In the genomic region with DNA sequence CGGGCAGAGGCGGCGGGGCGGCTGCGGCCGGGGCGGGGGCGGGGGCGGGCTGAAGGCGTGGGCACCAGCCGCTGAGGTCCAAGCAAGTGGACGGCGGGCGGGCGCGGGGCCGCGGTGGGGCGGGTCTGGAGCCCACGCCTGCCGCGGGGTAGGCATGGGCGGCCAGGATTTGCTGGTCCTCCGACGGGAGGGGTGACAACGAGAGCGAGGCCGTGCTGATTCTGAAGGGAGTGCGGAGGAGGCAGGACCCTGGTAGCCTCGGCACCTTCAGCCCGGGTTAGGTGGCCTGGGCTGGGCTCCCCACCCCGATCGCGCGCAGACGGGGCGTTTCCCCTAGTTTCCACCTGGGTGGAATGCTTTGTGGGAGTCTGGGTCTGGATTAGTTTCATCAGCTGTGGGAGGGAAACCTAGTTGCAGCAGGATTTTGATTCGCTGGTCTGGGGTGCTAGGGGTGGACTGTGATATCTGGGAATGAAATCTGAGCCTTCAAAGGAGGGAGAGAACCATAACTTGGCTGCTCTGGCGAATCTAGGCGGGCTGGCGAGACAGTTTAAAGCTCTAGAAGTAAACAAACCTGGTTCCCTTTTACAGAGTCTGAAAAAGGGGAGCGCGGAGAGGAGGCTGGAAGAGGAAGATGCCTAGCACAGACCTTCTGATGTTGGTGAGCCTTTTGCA, we compare ENCODE assay signal across 1 cellular context.
TF ChIP-seq lines count a peak whose summit lies in the region.

No MANE protein-coding gene starts in this region.

TF ChIP-seq in HepG2, 621 proteins besides CTCF, POLR2A, EP300 and RAD21 (continued from another document and continues in another):
- no peak for TF ChIP-seq ZNF646 (CRISPR knock-in tag; IDR thresholded peaks at IDR 0.05)
- no peak for TF ChIP-seq GTF2F1 (IDR thresholded peaks at IDR 0.05; ENCODE audit: low read length)
- TF ChIP-seq ZNF280D (CRISPR knock-in tag; IDR thresholded peaks at IDR 0.05): no peak
- TF ChIP-seq CEBPG (CRISPR knock-in tag; IDR thresholded peaks at IDR 0.05): 0 out of 2 replicates have a peak, but pooled peaks have one; percentile 14
- no peak for TF ChIP-seq ISX (CRISPR knock-in tag; conservative IDR thresholded peaks at IDR 0.05)
- no peak for TF ChIP-seq ARNTL (CRISPR knock-in tag; IDR thresholded peaks at IDR 0.05)
- TF ChIP-seq ZEB1 (IDR thresholded peaks at IDR 0.05; ENCODE audit: insufficient replicate concordance, low read depth): peak; percentile 34
- no peak for TF ChIP-seq ZBTB3 (CRISPR knock-in tag; IDR thresholded peaks at IDR 0.05; ENCODE audit: borderline replicate concordance, low read depth)
- TF ChIP-seq CBFB (CRISPR knock-in tag; IDR thresholded peaks at IDR 0.05): no peak
- TF ChIP-seq SAP130 (CRISPR knock-in tag; IDR thresholded peaks at IDR 0.05; ENCODE audit: low read depth): peak; percentile 52; the same call in 1 of the 2 replicates
- TF ChIP-seq HMGA1 (CRISPR knock-in tag; conservative IDR thresholded peaks at IDR 0.05): no peak
- TF ChIP-seq RERE (CRISPR knock-in tag; IDR thresholded peaks at IDR 0.05; ENCODE audit: low read depth): no peak
- no peak for TF ChIP-seq TCF7L2 (IDR thresholded peaks at IDR 0.05; ENCODE audit: low read depth, low read length)
- TF ChIP-seq ZNF136 (CRISPR knock-in tag; IDR thresholded peaks at IDR 0.05; ENCODE audit: low read depth): no peak
- TF ChIP-seq, protein P1, sequence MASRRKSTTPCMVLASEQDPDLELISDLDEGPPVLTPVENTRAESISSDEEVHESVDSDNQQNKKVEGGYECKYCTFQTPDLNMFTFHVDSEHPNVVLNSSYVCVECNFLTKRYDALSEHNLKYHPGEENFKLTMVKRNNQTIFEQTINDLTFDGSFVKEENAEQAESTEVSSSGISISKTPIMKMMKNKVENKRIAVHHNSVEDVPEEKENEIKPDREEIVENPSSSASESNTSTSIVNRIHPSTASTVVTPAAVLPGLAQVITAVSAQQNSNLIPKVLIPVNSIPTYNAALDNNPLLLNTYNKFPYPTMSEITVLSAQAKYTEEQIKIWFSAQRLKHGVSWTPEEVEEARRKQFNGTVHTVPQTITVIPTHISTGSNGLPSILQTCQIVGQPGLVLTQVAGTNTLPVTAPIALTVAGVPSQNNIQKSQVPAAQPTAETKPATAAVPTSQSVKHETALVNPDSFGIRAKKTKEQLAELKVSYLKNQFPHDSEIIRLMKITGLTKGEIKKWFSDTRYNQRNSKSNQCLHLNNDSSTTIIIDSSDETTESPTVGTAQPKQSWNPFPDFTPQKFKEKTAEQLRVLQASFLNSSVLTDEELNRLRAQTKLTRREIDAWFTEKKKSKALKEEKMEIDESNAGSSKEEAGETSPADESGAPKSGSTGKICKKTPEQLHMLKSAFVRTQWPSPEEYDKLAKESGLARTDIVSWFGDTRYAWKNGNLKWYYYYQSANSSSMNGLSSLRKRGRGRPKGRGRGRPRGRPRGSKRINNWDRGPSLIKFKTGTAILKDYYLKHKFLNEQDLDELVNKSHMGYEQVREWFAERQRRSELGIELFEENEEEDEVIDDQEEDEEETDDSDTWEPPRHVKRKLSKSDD (CRISPR knock-in tag; IDR thresholded peaks at IDR 0.05; ENCODE audit: low read depth): peak; percentile 59; the same call in 1 of the 2 replicates
- no peak for TF ChIP-seq KLF9 (CRISPR knock-in tag; IDR thresholded peaks at IDR 0.05; ENCODE audit: low read depth)
- no peak for TF ChIP-seq ZSCAN29 (CRISPR knock-in tag; conservative IDR thresholded peaks at IDR 0.05)
- peak; percentile 77 for TF ChIP-seq SIX4 (CRISPR knock-in tag; IDR thresholded peaks at IDR 0.05)
- no peak for TF ChIP-seq MBD4 (IDR thresholded peaks at IDR 0.05; ENCODE audit: borderline replicate concordance, low read length)
- TF ChIP-seq, protein P2, sequence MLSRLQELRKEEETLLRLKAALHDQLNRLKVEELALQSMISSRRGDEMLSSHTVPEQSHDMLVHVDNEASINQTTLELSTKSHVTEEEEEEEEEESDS (CRISPR knock-in tag; IDR thresholded peaks at IDR 0.05; ENCODE audit: borderline replicate concordance): no peak
- TF ChIP-seq, protein P3, sequence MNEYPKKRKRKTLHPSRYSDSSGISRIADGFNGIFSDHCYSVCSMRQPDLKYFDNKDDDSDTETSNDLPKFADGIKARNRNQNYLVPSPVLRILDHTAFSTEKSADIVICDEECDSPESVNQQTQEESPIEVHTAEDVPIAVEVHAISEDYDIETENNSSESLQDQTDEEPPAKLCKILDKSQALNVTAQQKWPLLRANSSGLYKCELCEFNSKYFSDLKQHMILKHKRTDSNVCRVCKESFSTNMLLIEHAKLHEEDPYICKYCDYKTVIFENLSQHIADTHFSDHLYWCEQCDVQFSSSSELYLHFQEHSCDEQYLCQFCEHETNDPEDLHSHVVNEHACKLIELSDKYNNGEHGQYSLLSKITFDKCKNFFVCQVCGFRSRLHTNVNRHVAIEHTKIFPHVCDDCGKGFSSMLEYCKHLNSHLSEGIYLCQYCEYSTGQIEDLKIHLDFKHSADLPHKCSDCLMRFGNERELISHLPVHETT (CRISPR knock-in tag; conservative IDR thresholded peaks at IDR 0.05): no peak
- TF ChIP-seq ZNF747 (CRISPR knock-in tag; IDR thresholded peaks at IDR 0.05; ENCODE audit: borderline replicate concordance): peak; percentile 34; the same call in 1 of the 2 replicates
- TF ChIP-seq, protein P4, sequence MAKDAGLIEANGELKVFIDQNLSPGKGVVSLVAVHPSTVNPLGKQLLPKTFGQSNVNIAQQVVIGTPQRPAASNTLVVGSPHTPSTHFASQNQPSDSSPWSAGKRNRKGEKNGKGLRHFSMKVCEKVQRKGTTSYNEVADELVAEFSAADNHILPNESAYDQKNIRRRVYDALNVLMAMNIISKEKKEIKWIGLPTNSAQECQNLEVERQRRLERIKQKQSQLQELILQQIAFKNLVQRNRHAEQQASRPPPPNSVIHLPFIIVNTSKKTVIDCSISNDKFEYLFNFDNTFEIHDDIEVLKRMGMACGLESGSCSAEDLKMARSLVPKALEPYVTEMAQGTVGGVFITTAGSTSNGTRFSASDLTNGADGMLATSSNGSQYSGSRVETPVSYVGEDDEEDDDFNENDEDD (CRISPR knock-in tag; IDR thresholded peaks at IDR 0.05; ENCODE audit: borderline replicate concordance): no peak
- TF ChIP-seq ZNF773 (CRISPR knock-in tag; IDR thresholded peaks at IDR 0.05; ENCODE audit: borderline replicate concordance): no peak
- TF ChIP-seq PAX8 (CRISPR knock-in tag; IDR thresholded peaks at IDR 0.05; ENCODE audit: borderline replicate concordance): no peak
- no peak for TF ChIP-seq ZBTB20 (CRISPR knock-in tag; IDR thresholded peaks at IDR 0.05; ENCODE audit: borderline replicate concordance, low read depth)
- no peak for TF ChIP-seq CCDC6 (CRISPR knock-in tag; IDR thresholded peaks at IDR 0.05)
- no peak for TF ChIP-seq FOXK2 (IDR thresholded peaks at IDR 0.05)
- TF ChIP-seq, protein P5, sequence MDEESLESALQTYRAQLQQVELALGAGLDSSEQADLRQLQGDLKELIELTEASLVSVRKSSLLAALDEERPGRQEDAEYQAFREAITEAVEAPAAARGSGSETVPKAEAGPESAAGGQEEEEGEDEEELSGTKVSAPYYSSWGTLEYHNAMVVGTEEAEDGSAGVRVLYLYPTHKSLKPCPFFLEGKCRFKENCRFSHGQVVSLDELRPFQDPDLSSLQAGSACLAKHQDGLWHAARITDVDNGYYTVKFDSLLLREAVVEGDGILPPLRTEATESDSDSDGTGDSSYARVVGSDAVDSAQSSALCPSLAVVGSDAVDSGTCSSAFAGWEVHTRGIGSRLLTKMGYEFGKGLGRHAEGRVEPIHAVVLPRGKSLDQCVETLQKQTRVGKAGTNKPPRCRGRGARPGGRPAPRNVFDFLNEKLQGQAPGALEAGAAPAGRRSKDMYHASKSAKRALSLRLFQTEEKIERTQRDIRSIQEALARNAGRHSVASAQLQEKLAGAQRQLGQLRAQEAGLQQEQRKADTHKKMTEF (CRISPR knock-in tag; IDR thresholded peaks at IDR 0.05): no peak
- TF ChIP-seq SIX1 (CRISPR knock-in tag; IDR thresholded peaks at IDR 0.05; ENCODE audit: borderline replicate concordance): peak; percentile 51; the same call in 1 of the 2 replicates
- TF ChIP-seq BORCS8-MEF2B (CRISPR knock-in tag; IDR thresholded peaks at IDR 0.05): peak; percentile 3; the same call in 1 of the 2 replicates
